ENCODE assay signal across 8 cellular contexts in genomic region chr9:111631071-111631971, GRCh38. TPM values are rescaled to one million over a fixed set of nuclear protein-coding genes. Genes with fewer than 3 reads are reported as not detected.
DNase-seq lines count a peak whose midpoint lies in the region; ATAC-seq, FAIRE-seq and TF ChIP-seq lines count a peak whose summit lies in the region.

Gene DNAJC25 (plus strand): TSS chr9:111631334. CDS start chr9:111631408, 74 bp downstream.

- TF ChIP-seq POLR2A in vagina (IDR thresholded peaks at IDR 0.05) = peak; percentile 93 to 99

- peaks cover 46% of the 10 kb centered on the region for H4K20me1 ChIP-seq in astrocyte (ENCODE audit: insufficient read depth, low read length)

- no peak for TF ChIP-seq CTCF in astrocyte (IDR thresholded peaks at IDR 0.05; ENCODE audit: insufficient read depth, low read depth, low read length)
- no peak for TF ChIP-seq CTCF in vagina (IDR thresholded peaks at IDR 0.05)

- H3K4me3 Mint-ChIP-seq in astrocyte (ENCODE audit: unreplicated experiment) = peak within 1 kb of the TSS; percentile 100

- H3K9me3 Mint-ChIP-seq in astrocyte (ENCODE audit: unreplicated experiment) = no peaks in the 10 kb centered on the region

- intact Hi-C loops in vagina (cut with DNase I) = no loop called here

- no peaks in the 10 kb centered on the region for H3K27me3 Mint-ChIP-seq in astrocyte (ENCODE audit: low read depth, unreplicated experiment)

- H3K9me3 ChIP-seq in astrocyte (ENCODE audit: insufficient read depth, low read depth, low read length) (no peaks in the 10 kb centered on the region), vagina (no peaks in the 10 kb centered on the region)

- no peaks in the 10 kb centered on the region for H3K36me3 Mint-ChIP-seq in astrocyte (ENCODE audit: low read depth, unreplicated experiment)

- H3K4me1 ChIP-seq in astrocyte (ENCODE audit: insufficient read depth, low read length) = peaks cover 13% of the 10 kb centered on the region
- no peaks in the 10 kb centered on the region for H3K4me1 ChIP-seq in rectal smooth muscle tissue (ENCODE audit: control insufficient read depth, insufficient read depth, low read length)
- peaks cover 48% of the 10 kb centered on the region for H3K4me1 ChIP-seq in vagina

- H2AFZ ChIP-seq in astrocyte (ENCODE audit: low read depth, low read length) = peak within 1 kb of the TSS; percentile 98

- H3K27ac Mint-ChIP-seq in astrocyte (ENCODE audit: unreplicated experiment) = peak within 1 kb of the TSS; percentile 84

- peak; percentile 100 for DNase-seq in GM18507 (ENCODE audit: extremely low spot score, insufficient read length, low read depth)
- peak; percentile 94 to 97 for DNase-seq in NCI-H1930 (lab: John Stamatoyannopoulos, UW)
- DNase-seq in T-helper 22 cell (ENCODE audit: low read depth) = peak; percentile 96
- peak; percentile 98 for DNase-seq in astrocyte (ENCODE audit: low read depth)
- peak; percentile 99 for DNase-seq in hepatic stellate cell (ENCODE audit: low spot score)
- peak; percentile 98 to 99 for DNase-seq in vagina (ENCODE audit: extremely low spot score in 2 of 2)

- H3K36me3 ChIP-seq in astrocyte (ENCODE audit: insufficient read depth, low read length) = no peaks in the 10 kb centered on the region
- no peaks in the 10 kb centered on the region for H3K36me3 ChIP-seq in rectal smooth muscle tissue (ENCODE audit: control insufficient read depth, insufficient read depth, low read length)
- H3K36me3 ChIP-seq in vagina = no peaks in the 10 kb centered on the region

- peaks cover 24% of the 10 kb centered on the region for H3K4me1 Mint-ChIP-seq in astrocyte (ENCODE audit: low read depth, unreplicated experiment)

- peaks cover 51% of the 10 kb centered on the region for H3K79me2 ChIP-seq in astrocyte (ENCODE audit: insufficient read depth, low read length)

- peak within 1 kb of the TSS; percentile 88 for H3K4me2 ChIP-seq in astrocyte (ENCODE audit: low read length)

- ATAC-seq in HG02973 (IDR thresholded peaks at IDR 0.05; ENCODE audit: unreplicated experiment) = peak; percentile 97

- H3K27ac ChIP-seq in astrocyte (ENCODE audit: low read depth, low read length) = peak within 1 kb of the TSS; percentile 85
- H3K27ac ChIP-seq in rectal smooth muscle tissue (ENCODE audit: low read depth, low read length) = peak within 1 kb of the TSS; percentile 75
- H3K27ac ChIP-seq in vagina = peak within 1 kb of the TSS; percentile 86

- H3K27me3 ChIP-seq in astrocyte (ENCODE audit: insufficient read depth, low read length) (no peaks in the 10 kb centered on the region), rectal smooth muscle tissue (ENCODE audit: control insufficient read depth, insufficient read depth, low read length) (no peaks in the 10 kb centered on the region), vagina (no peaks in the 10 kb centered on the region)

- FAIRE-seq in GM18507 (lab: Jason Lieb, UNC) (peak; percentile 98), astrocyte (lab: Jason Lieb, UNC) (no peak)

- H3K4me3 ChIP-seq in astrocyte (ENCODE audit: insufficient read depth, low read depth, low read length) (peak within 1 kb of the TSS; percentile 99), rectal smooth muscle tissue (ENCODE audit: low read length) (peak within 1 kb of the TSS; percentile 81), vagina (peak within 1 kb of the TSS; percentile 80 to 83)

- peak within 1 kb of the TSS; percentile 95 for H3K9ac ChIP-seq in astrocyte (ENCODE audit: low read length)
- H3K9ac ChIP-seq in rectal smooth muscle tissue (ENCODE audit: low read length) = peak within 1 kb of the TSS; percentile 82

RNA-seq across cellular contexts. Expression of gene DNAJC25, which starts in this region (rescaled TPM):
- 11.6 and 12.2 TPM in 2 replicates for total RNA-seq in astrocyte
- 6.1 TPM for total RNA-seq in vagina

Comparison
In these comparisons a context has a peak if more than half of its experiments do, and no peak if none do; other contexts are left out.
1. Peak in every context shown above with its lines: DNase-seq, ATAC-seq, H3K4me3 ChIP-seq and H3K27ac ChIP-seq.